ENCODE assay signal across 15 cellular contexts in genomic region chr9:27109621-27110020, GRCh38. TPM values are rescaled to one million over a fixed set of nuclear protein-coding genes. Genes with fewer than 3 reads are reported as not detected.
A peak's percentile ranks its signal among the peaks of the same experiment; 100 is the strongest.
DNase-seq lines count a peak whose midpoint lies in the region; ATAC-seq and TF ChIP-seq lines count a peak whose summit lies in the region.
"Had no signal": no experiment of that assay in that cellular context is flagged by ENCODE, and none has a peak within 500 bp of the region (broad histone marks: within the 10 kb centered on the region; RNA-seq: fewer than 3 reads in every experiment).

No MANE protein-coding gene starts in this region.

- no peaks in the 10 kb centered on the region for H3K27me3 Mint-ChIP-seq in HFFc6 (ENCODE audit: insufficient read depth)
- H3K27me3 Mint-ChIP-seq in T-helper 2 cell treated with Interferon-gamma antibody and Interleukin-4, amounts not matched to agents 5 μg/mL and 100 μg/mL, for 36 hours (ENCODE audit: low read depth) = peaks cover 2% of the 10 kb centered on the region

- peak overlapping the region; percentile 84 for H3K4me3 Mint-ChIP-seq in HFFc6
- H3K4me3 Mint-ChIP-seq in T-helper 2 cell treated with Interferon-gamma antibody and Interleukin-4, amounts not matched to agents 5 μg/mL and 100 μg/mL, for 36 hours = no peak overlapping the region
- H3K4me3 Mint-ChIP-seq: activated CD4-positive, alpha-beta T cell treated with anti-CD3 and anti-CD28 coated beads, Interleukin-2, amount 10 ng/mL, durations not matched to agents 24 days and 14 days; activated T-helper 17 cell treated with anti-CD3 and anti-CD28 coated beads, Interleukin-2, amount 50 U/mL, for 72 hours; stimulated activated memory B cell treated with anti-CD40 and anti-IgM and Interleukin-4, amounts not matched to agents 10 μg/mL and 1 μg/mL and 100 μg/mL, for 72 hours had no signal

- peak overlapping the region; percentile 4 for H3K4me3 ChIP-seq in astrocyte of the cerebellum (ENCODE audit: low read depth, low read length)
- peak overlapping the region; percentile 56 for H3K4me3 ChIP-seq in iPS-15b (ENCODE audit: low read depth, low read length)
- peak overlapping the region; percentile 29 for H3K4me3 ChIP-seq in skeletal muscle cell (ENCODE audit: low read depth, low read length)
- H3K4me3 ChIP-seq in aorta (ENCODE audit: low read length in 2 of 2) = no peak overlapping the region

- H3K36me3 Mint-ChIP-seq in HFFc6 (ENCODE audit: low read depth) = peaks cover 6% of the 10 kb centered on the region; the same call in 1 of the 2 replicates
- H3K36me3 Mint-ChIP-seq in T-helper 2 cell treated with Interferon-gamma antibody and Interleukin-4, amounts not matched to agents 5 μg/mL and 100 μg/mL, for 36 hours (ENCODE audit: low read depth) = no peaks in the 10 kb centered on the region
- H3K36me3 Mint-ChIP-seq: CD8-positive, alpha-beta memory T cell; stimulated activated memory B cell treated with anti-CD40 and anti-IgM and Interleukin-4, amounts not matched to agents 10 μg/mL and 1 μg/mL and 100 μg/mL, for 72 hours had no signal

- in situ Hi-C loops in astrocyte of the cerebellum (cut with HindIII; ENCODE audit: low sequenced_read_pairs) = no loop called here

- peaks cover 8% of the 10 kb centered on the region for H3K4me1 ChIP-seq in iPS-15b (ENCODE audit: control insufficient read depth, insufficient read depth, low read length)
- peaks cover 0 to 4% of the 10 kb centered on the region in 2 donors for H3K4me1 ChIP-seq in aorta (ENCODE audit: control insufficient read depth in 1 of 2, insufficient read depth in 2 of 2, low read length in 2 of 2)

- no peaks in the 10 kb centered on the region for H3K27me3 ChIP-seq in iPS-15b (ENCODE audit: control insufficient read depth, insufficient read depth, low read length)
- no peaks in the 10 kb centered on the region for H3K27me3 ChIP-seq in aorta (ENCODE audit: control insufficient read depth in 1 of 2, insufficient read depth in 2 of 2, low read length in 1 of 2)

- H3K9me3 Mint-ChIP-seq in HFFc6 = peaks cover 4% of the 10 kb centered on the region; the same call in 1 of the 2 replicates
- H3K9me3 Mint-ChIP-seq in T-helper 2 cell treated with Interferon-gamma antibody and Interleukin-4, amounts not matched to agents 5 μg/mL and 100 μg/mL, for 36 hours = no peaks in the 10 kb centered on the region
- H3K9me3 Mint-ChIP-seq: activated CD4-positive, alpha-beta T cell treated with anti-CD3 and anti-CD28 coated beads, Interleukin-2, amount 10 ng/mL, durations not matched to agents 24 days and 14 days; activated T-helper 17 cell treated with anti-CD3 and anti-CD28 coated beads, Interleukin-2, amount 50 U/mL, for 72 hours; stimulated activated memory B cell treated with anti-CD40 and anti-IgM and Interleukin-4, amounts not matched to agents 10 μg/mL and 1 μg/mL and 100 μg/mL, for 72 hours had no signal

- H3K9me3 ChIP-seq in iPS-15b (ENCODE audit: control insufficient read depth, insufficient read depth, low read length) (no peaks in the 10 kb centered on the region), aorta (ENCODE audit: control insufficient read depth, low read length) (no peaks in the 10 kb centered on the region)

- peak overlapping the region; percentile 75 for H3K27ac Mint-ChIP-seq in HFFc6
- H3K27ac Mint-ChIP-seq in T-helper 2 cell treated with Interferon-gamma antibody and Interleukin-4, amounts not matched to agents 5 μg/mL and 100 μg/mL, for 36 hours = no peak overlapping the region
- H3K27ac Mint-ChIP-seq: activated CD4-positive, alpha-beta T cell treated with anti-CD3 and anti-CD28 coated beads, Interleukin-2, amount 10 ng/mL, durations not matched to agents 24 days and 14 days; activated T-helper 17 cell treated with anti-CD3 and anti-CD28 coated beads, Interleukin-2, amount 50 U/mL, for 72 hours; CD8-positive, alpha-beta memory T cell; stimulated activated memory B cell treated with anti-CD40 and anti-IgM and Interleukin-4, amounts not matched to agents 10 μg/mL and 1 μg/mL and 100 μg/mL, for 72 hours had no signal

- no peak for ATAC-seq in aorta (ENCODE audit: low FRiP score)
- ATAC-seq: activated T-helper 17 cell treated with anti-CD3 and anti-CD28 coated beads, Interleukin-2, amount 50 U/mL, for 72 hours; stimulated activated memory B cell treated with anti-CD40 and anti-IgM and Interleukin-4, amounts not matched to agents 10 μg/mL and 1 μg/mL and 100 μg/mL, for 72 hours had no signal

- TF ChIP-seq CTCF in HFFc6 (IDR thresholded peaks at IDR 0.05) (no peak), astrocyte of the cerebellum (IDR thresholded peaks at IDR 0.05; ENCODE audit: low read depth, low read length, missing control alignments) (no peak)

- H3K36me3 ChIP-seq in iPS-15b (ENCODE audit: control insufficient read depth, insufficient read depth, low read length) = no peaks in the 10 kb centered on the region
- H3K36me3 ChIP-seq in aorta (ENCODE audit: control insufficient read depth in 1 of 2, insufficient read depth in 2 of 2, low read length in 1 of 2) = no peaks in the 10 kb centered on the region

- H3K4me1 Mint-ChIP-seq in HFFc6 (ENCODE audit: low read depth) = peaks cover 58% of the 10 kb centered on the region
- no peaks in the 10 kb centered on the region for H3K4me1 Mint-ChIP-seq in T-helper 2 cell treated with Interferon-gamma antibody and Interleukin-4, amounts not matched to agents 5 μg/mL and 100 μg/mL, for 36 hours (ENCODE audit: low read depth)
- H3K4me1 Mint-ChIP-seq: activated CD4-positive, alpha-beta T cell treated with anti-CD3 and anti-CD28 coated beads, Interleukin-2, amount 10 ng/mL, durations not matched to agents 24 days and 14 days; activated T-helper 17 cell treated with anti-CD3 and anti-CD28 coated beads, Interleukin-2, amount 50 U/mL, for 72 hours; CD8-positive, alpha-beta memory T cell; stimulated activated memory B cell treated with anti-CD40 and anti-IgM and Interleukin-4, amounts not matched to agents 10 μg/mL and 1 μg/mL and 100 μg/mL, for 72 hours had no signal

- H3K27ac ChIP-seq in aorta (ENCODE audit: low read depth in 1 of 2, low read length in 2 of 2) = no peak overlapping the region

- DNase-seq in HFFc6 = no peak
- no peak for DNase-seq in astrocyte of the cerebellum (ENCODE audit: low read depth)
- no peak for DNase-seq in skeletal muscle cell (ENCODE audit: low read depth)
- no peak for DNase-seq in T-helper 2 cell treated with Interferon-gamma antibody and Interleukin-4, amounts not matched to agents 5 μg/mL and 100 μg/mL, for 36 hours (ENCODE audit: low spot score)
- DNase-seq in aorta = no peak
- DNase-seq in cerebellar nuclear complex (lab: John Stamatoyannopoulos, UW) = no peak
- no peak for DNase-seq in activated CD4-positive, alpha-beta T cell treated with anti-CD3 and anti-CD28 coated beads for 48 hours
- DNase-seq: activated CD4-positive, alpha-beta T cell treated with anti-CD3 and anti-CD28 coated beads, Interleukin-2, amount 10 ng/mL, durations not matched to agents 24 days and 14 days; CD8-positive, alpha-beta memory T cell; foreskin fibroblast; Karpas-422; NCI-H2029 treated with DMSO at 0.1 percent for 48 hours had no signal

- WGBS in aorta, 2 donors = 71 to 76% methylated on average over 2 of the region's 2 CpGs

- intact Hi-C loops in aorta (cut with DNase I) = no loop called here

- peak overlapping the region; percentile 32 for H3K9ac ChIP-seq in iPS-15b (ENCODE audit: low read depth, low read length)

RNA-seq across cellular contexts. Expression of gene TEK, which starts 0.6 kb away (rescaled TPM):
- 1 to 10 TPM; 2.0 to 10.0 (median 8.5) TPM for total RNA-seq in HFFc6 (2021; fragmentation: NEBNext Ultra II Directional; extraction: Animal tissue kit (Norgen Biotek cat#: 25700))
- 10 to 100 TPM; 18.2 to 26.0 TPM for total RNA-seq in aorta
- polyA plus RNA-seq in aorta = 1 to 10 TPM; 1.5 to 1.9 TPM
- total RNA-seq: activated CD4-positive, alpha-beta T cell treated with anti-CD3 and anti-CD28 coated beads, Interleukin-2, amount 10 ng/mL, durations not matched to agents 24 days and 14 days; activated T-helper 17 cell treated with anti-CD3 and anti-CD28 coated beads, Interleukin-2, amount 50 U/mL, for 72 hours; CD8-positive, alpha-beta memory T cell had no signal
- polyA plus RNA-seq: CD8-positive, alpha-beta memory T cell had no signal

Comparison
In these comparisons a context has a peak if more than half of its experiments do, and no peak if none do; other contexts are left out.
1. H3K4me3 ChIP-seq: peak in astrocyte of the cerebellum (single experiment), iPS-15b (single experiment) and skeletal muscle cell (single experiment); none in aorta (0 of 2).